8 cellular contexts compared by ENCODE assay signal in the genomic region with DNA sequence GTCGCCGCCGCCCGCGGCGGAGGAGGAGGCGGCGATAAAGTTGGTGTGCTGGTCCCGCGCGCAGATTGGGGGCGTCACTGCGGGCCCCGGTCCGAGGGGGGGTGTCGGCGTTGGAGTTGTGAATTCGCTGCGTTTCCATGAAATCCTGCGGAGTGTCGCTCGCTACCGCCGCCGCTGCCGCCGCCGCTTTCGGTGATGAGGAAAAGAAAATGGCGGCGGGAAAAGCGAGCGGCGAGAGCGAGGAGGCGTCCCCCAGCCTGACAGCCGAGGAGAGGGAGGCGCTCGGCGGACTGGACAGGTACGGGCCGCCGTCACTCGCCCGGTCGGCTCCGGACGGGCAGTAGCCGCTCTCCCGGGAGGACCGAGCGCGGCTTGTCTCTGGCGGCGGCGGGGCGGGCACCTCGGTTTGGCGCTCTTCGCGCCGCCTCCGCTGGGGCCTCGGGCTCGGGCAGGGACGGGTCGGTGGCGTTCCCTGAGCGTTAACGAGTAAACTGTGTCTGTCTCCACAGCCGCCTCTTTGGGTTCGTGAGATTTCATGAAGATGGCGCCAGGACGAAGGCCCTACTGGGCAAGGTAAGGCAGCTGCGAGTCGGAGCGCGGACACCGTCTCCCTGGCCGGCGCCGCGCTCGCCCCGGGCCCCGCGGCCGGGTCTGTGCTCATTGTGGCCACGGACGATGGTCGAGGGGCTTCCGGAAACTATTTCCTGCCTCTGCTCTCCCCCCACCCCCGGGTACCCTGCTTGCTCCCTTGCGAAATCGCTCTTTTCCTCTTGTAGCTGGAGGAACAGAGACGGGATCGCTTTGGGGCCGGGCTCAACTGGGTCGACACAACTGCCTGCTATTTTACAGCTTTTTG. TPM values are rescaled to one million over a fixed set of nuclear protein-coding genes. Genes with fewer than 3 reads are reported as not detected.
A peak's percentile ranks its signal among the peaks of the same experiment; 100 is the strongest.
DNase-seq lines count a peak whose midpoint lies in the region; ATAC-seq and TF ChIP-seq lines count a peak whose summit lies in the region.

No MANE protein-coding gene starts in this region.

- ATAC-seq in HG03097 (IDR thresholded peaks at IDR 0.05; ENCODE audit: low FRiP score, unreplicated experiment): peak; percentile 5
- peak; percentile 23 for ATAC-seq in gastroesophageal sphincter

- H3K4me3 ChIP-seq in GM06990 (replicated peaks; ENCODE audit: low read depth, low read length) (peak overlapping the region; percentile 75), gastroesophageal sphincter (peak overlapping the region; percentile 89 to 98), transverse colon (peak overlapping the region; percentile 89 to 97 (median 96))

- in situ Hi-C loops in transverse colon (cut with MboI; ENCODE audit: low pct_ligation_motif_present in 1 of 4, low pct_unique_long_range_greater_than_20kb in 1 of 4, low sequenced_read_pairs in 3 of 4): no loop called here

- TF ChIP-seq CTCF in GM06990 (IDR thresholded peaks at IDR 0.05; ENCODE audit: insufficient read depth, low read length, poor library complexity, severe bottlenecking) (peak; percentile 12), gastroesophageal sphincter (IDR thresholded peaks at IDR 0.05) (peak in 1 of 4 experiments; percentile 24), transverse colon (IDR thresholded peaks at IDR 0.05) (peak in 1 of 5 experiments; percentile 20)

- no peak for TF ChIP-seq EP300 in gastroesophageal sphincter (IDR thresholded peaks at IDR 0.05)
- TF ChIP-seq EP300 in transverse colon (IDR thresholded peaks at IDR 0.05; ENCODE audit: low read depth): no peak

- H3K36me3 ChIP-seq in GM06990 (ENCODE audit: control insufficient read depth, insufficient read depth, low read length) (no peaks in the 10 kb centered on the region; the same call in 1 of the 2 replicates), gastroesophageal sphincter (no peaks in the 10 kb centered on the region), transverse colon (no peaks in the 10 kb centered on the region)

- peak overlapping the region; percentile 90 to 100 (median 98) for H3K27ac ChIP-seq in gastroesophageal sphincter
- peak overlapping the region; percentile 98 to 100 (median 100) for H3K27ac ChIP-seq in transverse colon

- WGBS in gastroesophageal sphincter (ENCODE audit: low coverage in 1 of 2), 2 donors: 0% methylated on average over 1 of the region's 99 CpGs; no CpG with 5 or more reads in 1 of the 2 donors
- 1% methylated on average over 81 of the region's 99 CpGs; no CpG with 5 or more reads in 1 of the 2 donors for WGBS in transverse colon (ENCODE audit: low coverage in 1 of 2), 2 donors

- H3K27me3 ChIP-seq in GM06990 (replicated peaks; ENCODE audit: control insufficient read depth, insufficient read depth, low read length): no peaks in the 10 kb centered on the region
- no peaks in the 10 kb centered on the region for H3K27me3 ChIP-seq in gastroesophageal sphincter
- no peaks in the 10 kb centered on the region for H3K27me3 ChIP-seq in transverse colon

- TF ChIP-seq POLR2A in gastroesophageal sphincter (IDR thresholded peaks at IDR 0.05) (no peak), transverse colon (IDR thresholded peaks at IDR 0.05) (no peak)

- peaks cover 0 to 41% (median 14%) of the 10 kb centered on the region in 3 donors for H3K4me1 ChIP-seq in gastroesophageal sphincter
- H3K4me1 ChIP-seq in transverse colon: peaks cover 5 to 23% (median 10%) of the 10 kb centered on the region in 4 donors

- DNase-seq in GM06990 (ENCODE audit: extremely low read depth, insufficient read length) (peak; percentile 71), RPMI8226 (peak; percentile 49), nucleus accumbens (lab: John Stamatoyannopoulos, UW) (peak in 48 of 56 donors; percentile 2 to 82 (median 50)), transverse colon (peak; percentile 57), amniotic stem cell (lab: John Stamatoyannopoulos, UW) (no peak)
- peak; percentile 29 for DNase-seq in activated gamma-delta T cell treated with anti-CD3 and anti-CD28 coated beads, Interleukin-2, amount 50 U/mL, for 16 hours (ENCODE audit: low read depth)

- no peaks in the 10 kb centered on the region for H3K9me3 ChIP-seq in gastroesophageal sphincter
- no peaks in the 10 kb centered on the region for H3K9me3 ChIP-seq in transverse colon

- intact Hi-C loops in transverse colon (cut with DNase I; ENCODE audit: low total_unique reads): no loop called here

RNA-seq across cellular contexts. Expression of a gene that starts 0.7 kb away (rescaled TPM):
- total RNA-seq in gastroesophageal sphincter (10 to 100 TPM; 17.0 to 28.6 (median 19.9) TPM), transverse colon (100 to 1,000 TPM in 2 of 4 donors, 10 to 100 TPM in 2; 42.5 to 163 (median 91.8) TPM)

RNA-seq across cellular contexts. Expression of a gene that starts 29.8 kb away (rescaled TPM):
- total RNA-seq in gastroesophageal sphincter (not detected), transverse colon (not detected)
